14 cellular contexts compared by ENCODE assay signal in the genomic region with DNA sequence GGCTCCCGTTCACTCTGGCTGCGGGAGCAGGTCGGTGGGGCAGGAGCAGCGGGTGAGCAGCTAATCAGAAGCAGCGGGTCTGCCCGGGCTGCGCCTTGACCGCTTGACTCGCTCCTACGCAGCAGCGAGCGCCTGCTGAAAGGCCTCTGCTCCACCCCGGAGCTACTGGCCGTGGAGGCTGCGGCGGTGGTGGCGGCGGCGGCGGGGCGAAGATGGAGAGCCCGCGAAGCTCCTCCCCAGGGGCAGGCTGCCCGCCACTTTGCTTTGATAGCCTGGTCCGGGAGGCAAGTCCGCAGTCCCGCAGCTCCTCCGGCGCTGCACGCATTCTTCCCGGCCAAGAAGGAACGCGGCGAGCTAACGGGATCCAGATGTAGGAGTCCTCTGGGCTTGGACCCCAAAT. TPM values are rescaled to one million over a fixed set of nuclear protein-coding genes. Genes with fewer than 3 reads are reported as not detected.
DNase-seq lines count a peak whose midpoint lies in the region; ATAC-seq and TF ChIP-seq lines count a peak whose summit lies in the region.
"Had no signal": no experiment of that assay in that cellular context is flagged by ENCODE, and none has a peak within 500 bp of the region (broad histone marks: within the 10 kb centered on the region; RNA-seq: fewer than 3 reads in every experiment).

No MANE protein-coding gene starts in this region.

- H3K36me3 ChIP-seq in fibroblast of lung (ENCODE audit: control insufficient read depth, insufficient read depth, low read length) = no peaks in the 10 kb centered on the region
- H3K36me3 ChIP-seq: spleen had no signal

- H3K36me3 Mint-ChIP-seq in nephron progenitor cell (ENCODE audit: low read depth) = no peaks in the 10 kb centered on the region
- H3K36me3 Mint-ChIP-seq in activated naive CD8-positive, alpha-beta T cell treated with anti-CD3 and anti-CD28 coated beads for 36 hours = no peaks in the 10 kb centered on the region
- no peaks in the 10 kb centered on the region for H3K36me3 Mint-ChIP-seq in natural killer cell

- H3K4me1 Mint-ChIP-seq in nephron progenitor cell = peaks cover 43% of the 10 kb centered on the region
- H3K4me1 Mint-ChIP-seq in activated naive CD8-positive, alpha-beta T cell treated with anti-CD3 and anti-CD28 coated beads for 36 hours = no peaks in the 10 kb centered on the region
- no peaks in the 10 kb centered on the region for H3K4me1 Mint-ChIP-seq in natural killer cell

- no peak overlapping the region for H3K9ac ChIP-seq in fibroblast of lung (ENCODE audit: insufficient read depth, low read length)

- H3K27ac ChIP-seq in fibroblast of lung (ENCODE audit: insufficient read depth, low read length) = no peak overlapping the region
- H3K27ac ChIP-seq: spleen had no signal

- peak; percentile 56 for DNase-seq in AG08396 (ENCODE audit: low spot score)
- DNase-seq in NCI-H2227 treated with DMSO at 0.1 percent for 48 hours (lab: John Stamatoyannopoulos, UW) = peak; percentile 52
- DNase-seq in fibroblast of lung (ENCODE audit: low read depth in 2 of 2) = peak in 1 of 2 donors; percentile 40
- DNase-seq in nephron progenitor cell = peak; percentile 70
- DNase-seq in activated naive CD8-positive, alpha-beta T cell treated with anti-CD3 and anti-CD28 coated beads for 36 hours = no peak
- no peak for DNase-seq in natural killer cell
- DNase-seq: activated CD4-positive, alpha-beta T cell treated with anti-CD3 and anti-CD28 coated beads for 4 hours; activated naive CD4-positive, alpha-beta T cell treated with anti-CD3 and anti-CD28 coated beads, Interleukin-2, amount 50 U/mL, for 16 hours; NCI-H187; RPMI8226; spleen had no signal

- peaks cover 4% of the 10 kb centered on the region for H3K27me3 ChIP-seq in fibroblast of lung (ENCODE audit: control insufficient read depth, insufficient read depth, low read length)

- intact Hi-C loops in natural killer cell (cut with micrococcal nuclease) = no loop called here

- H3K4me2 ChIP-seq in fibroblast of lung (ENCODE audit: extremely low read depth, insufficient read depth, low read length) = peak overlapping the region; percentile 51

- H3K27ac Mint-ChIP-seq in nephron progenitor cell = no peak overlapping the region
- no peak overlapping the region for H3K27ac Mint-ChIP-seq in activated naive CD8-positive, alpha-beta T cell treated with anti-CD3 and anti-CD28 coated beads for 36 hours
- no peak overlapping the region for H3K27ac Mint-ChIP-seq in natural killer cell

- H3K79me2 ChIP-seq in fibroblast of lung (ENCODE audit: control insufficient read depth, insufficient read depth, low read length) = no peaks in the 10 kb centered on the region

- no peak for TF ChIP-seq CTCF in fibroblast of lung (conservative IDR thresholded peaks at IDR 0.05 in 1 of 2, IDR thresholded peaks at IDR 0.05 in 1 of 2; ENCODE audit: low read depth in 1 of 2, low read length in 2 of 2)
- TF ChIP-seq CTCF in nephron progenitor cell (IDR thresholded peaks at IDR 0.05) = no peak
- no peak for TF ChIP-seq CTCF in natural killer cell (IDR thresholded peaks at IDR 0.05)

- ATAC-seq in GM18517 (IDR thresholded peaks at IDR 0.05; ENCODE audit: unreplicated experiment) = no peak
- no peak for ATAC-seq in GM19328 (IDR thresholded peaks at IDR 0.05; ENCODE audit: unreplicated experiment)
- ATAC-seq in natural killer cell = no peak

- H2AFZ ChIP-seq in fibroblast of lung (ENCODE audit: low read length) = peak overlapping the region; percentile 17

- peaks cover 43% of the 10 kb centered on the region for H3K9me3 Mint-ChIP-seq in nephron progenitor cell
- H3K9me3 Mint-ChIP-seq in activated naive CD8-positive, alpha-beta T cell treated with anti-CD3 and anti-CD28 coated beads for 36 hours = no peaks in the 10 kb centered on the region
- no peaks in the 10 kb centered on the region for H3K9me3 Mint-ChIP-seq in natural killer cell

- no peaks in the 10 kb centered on the region for H3K9me3 ChIP-seq in fibroblast of lung (ENCODE audit: control insufficient read depth, insufficient read depth, low read depth, low read length)
- H3K9me3 ChIP-seq: spleen had no signal

- peaks cover 33% of the 10 kb centered on the region for H3K27me3 Mint-ChIP-seq in nephron progenitor cell (ENCODE audit: low read depth, poor library complexity)
- H3K27me3 Mint-ChIP-seq in activated naive CD8-positive, alpha-beta T cell treated with anti-CD3 and anti-CD28 coated beads for 36 hours = peaks cover 16% of the 10 kb centered on the region
- peaks cover 18 to 32% of the 10 kb centered on the region in 2 donors for H3K27me3 Mint-ChIP-seq in natural killer cell (ENCODE audit: low read depth in 2 of 2)

- H4K20me1 ChIP-seq in fibroblast of lung (ENCODE audit: control insufficient read depth, extremely low read depth, insufficient read depth, low read length) = no peaks in the 10 kb centered on the region

- H3K4me1 ChIP-seq in fibroblast of lung (ENCODE audit: control insufficient read depth, extremely low read depth, insufficient read depth, low read length) = peaks cover 5% of the 10 kb centered on the region
- H3K4me1 ChIP-seq: spleen had no signal

- peak overlapping the region in 1 of 4 experiments; percentile 28 for H3K4me3 ChIP-seq in fibroblast of lung (replicated peaks in 1 of 4; ENCODE audit: control extremely low read depth in 1 of 4, insufficient read depth in 1 of 4, low read depth in 3 of 4, low read length in 4 of 4)
- H3K4me3 ChIP-seq: lung, spleen had no signal

- H3K4me3 Mint-ChIP-seq in nephron progenitor cell (peak overlapping the region; percentile 71), natural killer cell (no peak overlapping the region)
- H3K4me3 Mint-ChIP-seq in activated naive CD8-positive, alpha-beta T cell treated with anti-CD3 and anti-CD28 coated beads for 36 hours = no peak overlapping the region

RNA-seq across cellular contexts. Expression of gene PJA1, which starts 36.7 kb away (rescaled TPM):
- total RNA-seq in fibroblast of lung = 28.2 and 28.5 TPM in 2 replicates
- polyA plus RNA-seq in fibroblast of lung = 17.2 and 24.7 TPM in 2 replicates
- polyA plus RNA-seq in fibroblast of lung (2012) = 24.3 and 29.6 TPM in 2 replicates
- 9.7 and 20.8 TPM in 2 replicates for polyA minus RNA-seq in fibroblast of lung (ENCODE audit: low replicate concordance)
- 10 to 100 TPM; 22.4 to 22.9 TPM for total RNA-seq in activated naive CD8-positive, alpha-beta T cell treated with anti-CD3 and anti-CD28 coated beads for 36 hours
- 10 to 100 TPM; 18.5 to 23.4 (median 22.0) TPM for total RNA-seq in natural killer cell

Comparison
In these comparisons a context has a peak if more than half of its experiments do, and no peak if none do; other contexts are left out.
1. DNase-seq: peak in AG08396 (single experiment), NCI-H2227 treated with DMSO at 0.1 percent for 48 hours (single experiment) and nephron progenitor cell (single experiment); none in activated naive CD8-positive, alpha-beta T cell treated with anti-CD3 and anti-CD28 coated beads for 36 hours (single experiment) and natural killer cell (single experiment).